In the genomic region with DNA sequence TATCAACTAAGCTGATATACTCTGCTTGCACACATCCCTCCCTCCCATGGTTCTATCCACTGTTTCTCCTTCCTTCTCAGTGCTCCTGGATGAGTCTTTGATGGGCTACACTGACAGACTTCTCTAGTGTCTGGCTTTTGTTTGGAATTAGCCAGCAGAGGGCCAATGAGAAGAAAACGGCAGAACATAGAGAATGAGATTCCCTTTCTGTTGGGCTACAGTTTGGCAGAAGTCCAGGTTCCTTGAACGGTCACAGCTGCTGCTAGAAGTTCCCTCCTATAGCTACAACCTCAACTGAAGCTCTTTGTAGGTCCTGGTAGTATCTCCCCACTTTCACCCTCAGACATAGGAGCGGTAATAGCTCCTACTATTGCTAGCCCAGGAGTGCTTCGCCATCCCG, we compare ENCODE assay signal across 11 cellular contexts.
DNase-seq lines count a peak whose midpoint lies in the region; ATAC-seq, FAIRE-seq and TF ChIP-seq lines count a peak whose summit lies in the region.
"Had no signal": no experiment of that assay in that cellular context is flagged by ENCODE, and none has a peak within 500 bp of the region (broad histone marks: within the 10 kb centered on the region; RNA-seq: fewer than 3 reads in every experiment).

No MANE protein-coding gene starts in this region.

- no peak overlapping the region for H3K27ac ChIP-seq in left ventricle myocardium inferior (replicated peaks)
- H3K27ac ChIP-seq in trophoblast cell (ENCODE audit: low read depth, low read length): no peak overlapping the region

- no peak overlapping the region for H3K14ac ChIP-seq in trophoblast cell (ENCODE audit: low read length)

- H3K79me1 ChIP-seq in trophoblast cell (ENCODE audit: low read length): no peaks in the 10 kb centered on the region

- H3K4me2 ChIP-seq in trophoblast cell (ENCODE audit: low read length): no peak overlapping the region

- no peak overlapping the region for H2AFZ ChIP-seq in trophoblast cell (ENCODE audit: insufficient read depth, low read length, poor library complexity)

- WGBS in trophoblast cell (ENCODE audit: extremely low coverage, insufficient coverage, insufficient read length): no CpG with 5 or more reads among the region's 5 CpGs

- H3K23ac ChIP-seq in trophoblast cell (ENCODE audit: low read length): no peak overlapping the region

- no peak overlapping the region for H2AK5ac ChIP-seq in trophoblast cell (ENCODE audit: low read length)

- no peak overlapping the region for H3K9ac ChIP-seq in trophoblast cell (ENCODE audit: low read length)

- H3K4me1 ChIP-seq in left ventricle myocardium inferior: peaks cover 5% of the 10 kb centered on the region
- H3K4me1 ChIP-seq in trophoblast cell (ENCODE audit: control insufficient read depth in 1 of 2, insufficient read depth in 2 of 2, low read length in 2 of 2): no peaks in the 10 kb centered on the region

- H2BK120ac ChIP-seq in trophoblast cell (ENCODE audit: insufficient read depth, low read length, poor library complexity): no peak overlapping the region

- TF ChIP-seq CTCF in left ventricle myocardium inferior (IDR thresholded peaks at IDR 0.05; ENCODE audit: borderline replicate concordance): peak; percentile 32

- H3K4ac ChIP-seq in trophoblast cell (ENCODE audit: low read depth, low read length): no peak overlapping the region

- no peak overlapping the region for H3K4me3 ChIP-seq in left ventricle myocardium inferior
- H3K4me3 ChIP-seq in trophoblast cell (ENCODE audit: low read depth, low read length): no peak overlapping the region

- H4K91ac ChIP-seq in trophoblast cell (ENCODE audit: low read depth, low read length): no peak overlapping the region

- H3K79me2 ChIP-seq in trophoblast cell (ENCODE audit: control insufficient read depth, insufficient read depth, low read length, poor library complexity): no peaks in the 10 kb centered on the region

- H3K9me3 ChIP-seq in left ventricle myocardium inferior (replicated peaks): no peaks in the 10 kb centered on the region
- H3K9me3 ChIP-seq in trophoblast cell (ENCODE audit: insufficient read depth, low read depth, low read length): no peaks in the 10 kb centered on the region

- H3K27me3 ChIP-seq in left ventricle myocardium inferior (ENCODE audit: low read depth): no peaks in the 10 kb centered on the region
- no peaks in the 10 kb centered on the region for H3K27me3 ChIP-seq in trophoblast cell (ENCODE audit: insufficient read depth, low read length)

- no peak overlapping the region for H4K12ac ChIP-seq in trophoblast cell (ENCODE audit: low read depth, low read length)

- intact Hi-C loops in left ventricle myocardium inferior (cut with micrococcal nuclease): no loop called here

- H2BK12ac ChIP-seq in trophoblast cell (ENCODE audit: low read length): no peak overlapping the region

- no peak overlapping the region for H2BK5ac ChIP-seq in trophoblast cell (ENCODE audit: low read depth, low read length, poor library complexity)

- FAIRE-seq in RCC 7860 (lab: Jason Lieb, UNC): no peak

- ATAC-seq in GM19395 (IDR thresholded peaks at IDR 0.05; ENCODE audit: unreplicated experiment): no peak
- no peak for ATAC-seq in GM21576 (IDR thresholded peaks at IDR 0.05; ENCODE audit: unreplicated experiment)
- ATAC-seq: CD8-positive, alpha-beta T cell had no signal

- no peaks in the 10 kb centered on the region for H3K36me3 ChIP-seq in left ventricle myocardium inferior
- no peaks in the 10 kb centered on the region for H3K36me3 ChIP-seq in trophoblast cell (ENCODE audit: control insufficient read depth in 1 of 2, insufficient read depth in 2 of 2, low read length in 2 of 2)

- no peak overlapping the region for H3K18ac ChIP-seq in trophoblast cell (ENCODE audit: low read length)

- DNase-seq in Ammon's horn (ENCODE audit: low spot score): peak; percentile 23
- DNase-seq in MV-4-11 (lab: John Stamatoyannopoulos, UW): peak; percentile 39
- DNase-seq in SK-N-DZ (ENCODE audit: low spot score): peak; percentile 64
- peak; percentile 21 for DNase-seq in left ventricle myocardium inferior
- no peak for DNase-seq in RCC 7860 (ENCODE audit: low spot score)
- no peak for DNase-seq in trophoblast cell
- DNase-seq: activated CD8-positive, alpha-beta memory T cell treated with anti-CD3 and anti-CD28 coated beads, Interleukin-2, amount 50 U/mL, for 4 hours; CD8-positive, alpha-beta T cell; erythroblast had no signal

- no peak overlapping the region for H4K8ac ChIP-seq in trophoblast cell (ENCODE audit: low read depth, low read length)

Comparison
In these comparisons a context has a peak if more than half of its experiments do, and no peak if none do; other contexts are left out.
1. DNase-seq: peak in Ammon's horn (single experiment), MV-4-11 (single experiment), SK-N-DZ (single experiment) and left ventricle myocardium inferior (single experiment); none in RCC 7860 (single experiment) and trophoblast cell (0 of 2).